Comparison of ENCODE assay signal across 10 cellular contexts in the genomic region with DNA sequence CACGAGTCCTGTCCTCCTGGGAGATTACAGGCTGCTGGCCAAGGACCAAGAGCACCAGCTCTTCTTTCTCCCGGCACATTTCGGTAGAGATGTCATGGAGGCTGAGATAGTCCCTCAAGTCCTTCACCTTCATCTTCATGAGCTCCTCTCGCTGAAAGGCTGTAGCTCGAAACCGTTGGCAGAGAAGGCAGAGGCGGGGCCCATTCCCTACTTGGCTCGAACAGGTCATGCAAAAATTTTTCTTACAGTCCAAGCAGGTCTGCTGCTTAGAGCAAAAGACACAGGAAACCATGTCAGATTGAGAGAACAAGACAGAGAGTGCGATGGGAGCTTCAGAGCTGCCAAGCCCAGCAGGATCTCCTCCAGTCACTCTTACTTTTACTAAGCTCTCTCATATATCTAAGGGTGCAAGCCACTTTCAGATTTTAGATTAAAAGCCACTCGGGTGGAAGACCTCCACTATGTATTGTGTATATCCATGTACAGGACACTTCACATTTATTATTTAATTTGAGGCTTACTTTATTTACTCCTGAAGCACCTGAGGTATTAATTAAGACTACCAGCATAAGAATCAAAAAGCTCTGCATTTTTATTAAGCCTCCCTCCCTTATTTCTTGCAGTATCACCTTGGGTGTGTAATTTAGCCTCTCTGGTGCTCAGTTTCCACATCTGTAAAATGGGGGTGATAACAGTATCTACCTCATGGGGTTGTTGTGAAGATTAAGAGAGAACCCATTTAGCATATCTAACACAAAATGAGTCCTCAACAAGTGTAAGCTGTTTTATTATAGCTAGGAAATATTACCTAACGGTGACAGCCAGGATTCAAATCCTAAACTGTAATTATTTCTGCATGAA. TPM values are rescaled to one million over a fixed set of nuclear protein-coding genes. Genes with fewer than 3 reads are reported as not detected.
DNase-seq lines count a peak whose midpoint lies in the region; ATAC-seq, FAIRE-seq and TF ChIP-seq lines count a peak whose summit lies in the region.
"Had no signal": no experiment of that assay in that cellular context is flagged by ENCODE, and none has a peak within 500 bp of the region (broad histone marks: within the 10 kb centered on the region; RNA-seq: fewer than 3 reads in every experiment).

No MANE protein-coding gene starts in this region.

- CTCF ChIA-PET in activated naive CD4-positive, alpha-beta T cell treated with anti-CD3 and anti-CD28 coated beads for 36 hours (lab: Charles Lee) = interaction anchor here (0.7 to 2.4 kb wide), 9 partner anchors 7 to 98 kb away, joined by 3 to 15 read pairs (median 5); no protein-coding TSS in a partner anchor
- CTCF ChIA-PET in K562 (lab: Yijun Ruan, JAX; ENCODE audit: low intra/inter-chr PET ratio) = no interaction called here

- no peaks in the 10 kb centered on the region for H3K4me1 ChIP-seq in K562 (replicated peaks in 1 of 2; ENCODE audit: control insufficient read depth in 2 of 2, insufficient read depth in 2 of 2, low read length in 2 of 2)
- H3K4me1 ChIP-seq in mesodermal cell (ENCODE audit: control insufficient read depth, insufficient read depth, low read length, poor library complexity, severe bottlenecking) = peaks cover 20% of the 10 kb centered on the region
- H3K4me1 ChIP-seq in tibial nerve = peaks cover 0 to 21% (median 3%) of the 10 kb centered on the region in 4 donors

- in situ Hi-C loops in K562 (cut with MboI) = no loop called here

- 69% methylated on average over 11 of the region's 11 CpGs for WGBS in K562 (ENCODE audit: insufficient coverage, low coverage, missing lambda C conversion rate)
- 89 to 92% methylated on average over 9 of the region's 11 CpGs for WGBS in mesodermal cell (ENCODE audit: insufficient coverage in 2 of 2), 2 experiments
- 86 to 93% methylated on average over 11 of the region's 11 CpGs for WGBS in tibial nerve, 2 donors

- H3K9me3 Mint-ChIP-seq in activated naive CD4-positive, alpha-beta T cell treated with anti-CD3 and anti-CD28 coated beads for 36 hours = no peaks in the 10 kb centered on the region
- H3K9me3 Mint-ChIP-seq: H9 had no signal

- ATAC-seq in K562 (no peak), HG03565 (IDR thresholded peaks at IDR 0.05; ENCODE audit: unreplicated experiment) (no peak), HG03442 (IDR thresholded peaks at IDR 0.05; ENCODE audit: unreplicated experiment) (no peak)

- H3K27ac ChIP-seq in K562 (ENCODE audit: extremely low read depth, low read depth, low read length) = no peak overlapping the region
- H3K27ac ChIP-seq in mesodermal cell (ENCODE audit: low read depth, low read length, severe bottlenecking) = peak overlapping the region; percentile 95
- H3K27ac ChIP-seq in tibial nerve = peak overlapping the region; percentile 28 to 85 (median 58)

- H4K20me1 ChIP-seq in K562 (replicated peaks; ENCODE audit: control insufficient read depth, insufficient read depth, low read length) = no peaks in the 10 kb centered on the region

- no peaks in the 10 kb centered on the region for H3K79me2 ChIP-seq in K562 (ENCODE audit: control insufficient read depth, insufficient read depth, low read length)

- TF ChIP-seq RAD21 in K562 (CRISPR knock-in tag; conservative IDR thresholded peaks at IDR 0.05 in 1 of 2, IDR thresholded peaks at IDR 0.05 in 1 of 2) = no peak

- H3K9ac ChIP-seq in K562 (ENCODE audit: insufficient read depth in 1 of 2, low read depth in 2 of 2, low read length in 2 of 2) = 0 out of 4 replicates have a peak overlapping the region, but pooled peaks of 1 of the 2 experiments have one; percentile 50

- BruUV-seq in K562 (replicated peaks; lab: Mats Ljungman, UMichigan) = no TSS peak

- no peak for DNase-seq in activated naive CD4-positive, alpha-beta T cell treated with anti-CD3 and anti-CD28 coated beads for 36 hours
- DNase-seq in activated naive CD4-positive, alpha-beta T cell (lab: John Stamatoyannopoulos, UW) = no peak
- no peak for DNase-seq in K562 (ENCODE audit: extremely low read depth in 1 of 4, low spot score in 3 of 4)
- DNase-seq in tibial nerve (ENCODE audit: low spot score in 2 of 2) = no peak
- DNase-seq in urothelium cell line (ENCODE audit: low spot score) = no peak
- DNase-seq: H9 had no signal

- H3K9me1 ChIP-seq in K562 (ENCODE audit: control insufficient read depth, insufficient read depth, low read length) = no peaks in the 10 kb centered on the region

- H3K4me3 ChIP-seq in K562 = no peak overlapping the region
- H3K4me3 ChIP-seq in mesodermal cell (ENCODE audit: extremely low read depth, insufficient read depth, low read length, poor library complexity, severe bottlenecking) = no peak overlapping the region
- no peak overlapping the region for H3K4me3 ChIP-seq in tibial nerve
- H3K4me3 ChIP-seq: adrenal gland had no signal

- H3K36me3 ChIP-seq in K562 (ENCODE audit: control insufficient read depth, insufficient read depth, low read length) = peaks cover 19% of the 10 kb centered on the region; the same call in 2 of the 3 replicates
- H3K36me3 ChIP-seq in mesodermal cell (ENCODE audit: control insufficient read depth, insufficient read depth, low read length) = peaks cover 28% of the 10 kb centered on the region
- peaks cover 0 to 49% (median 3%) of the 10 kb centered on the region in 3 donors for H3K36me3 ChIP-seq in tibial nerve

- peaks cover 35% of the 10 kb centered on the region for H3K4me1 Mint-ChIP-seq in activated naive CD4-positive, alpha-beta T cell treated with anti-CD3 and anti-CD28 coated beads for 36 hours (ENCODE audit: low read depth)
- H3K4me1 Mint-ChIP-seq: H9 had no signal

- POLR2A ChIA-PET in K562 (lab: Yijun Ruan, JAX) = interaction anchor here (0.9 to 1.2 kb wide), 2 partner anchors 10 to 19 kb away, joined by 3 read pairs; no protein-coding TSS in a partner anchor

- H3K27me3 ChIP-seq in K562 (ENCODE audit: control insufficient read depth in 2 of 2, insufficient read depth in 2 of 2, low read length in 2 of 2) (no peaks in the 10 kb centered on the region), tibial nerve (no peaks in the 10 kb centered on the region)
- H3K27me3 ChIP-seq: adrenal gland had no signal

- intact Hi-C loops in activated naive CD4-positive, alpha-beta T cell treated with anti-CD3 and anti-CD28 coated beads for 36 hours (cut with micrococcal nuclease) = loop anchor here (1.0 to 5.0 kb wide), 3 partner anchors 42 to 221 kb away; a partner anchor contains a TSS
- intact Hi-C loops in K562 (cut with micrococcal nuclease) = no loop called here

- FAIRE-seq in K562 (lab: Jason Lieb, UNC) (no peak), urothelium cell line (lab: Jason Lieb, UNC) (no peak)

- peaks cover 2% of the 10 kb centered on the region for H3K36me3 Mint-ChIP-seq in activated naive CD4-positive, alpha-beta T cell treated with anti-CD3 and anti-CD28 coated beads for 36 hours (ENCODE audit: low read depth)

- peak overlapping the region; percentile 98 for H3K27ac Mint-ChIP-seq in activated naive CD4-positive, alpha-beta T cell treated with anti-CD3 and anti-CD28 coated beads for 36 hours

- TF ChIP-seq CTCF in K562 (IDR thresholded peaks at IDR 0.05 in 2 of 3, conservative IDR thresholded peaks at IDR 0.05 in 1 of 3; ENCODE audit: insufficient read depth in 2 of 3, low read depth in 1 of 3, low read length in 3 of 3) (no peak), tibial nerve (IDR thresholded peaks at IDR 0.05) (no peak)

- no peaks in the 10 kb centered on the region for H3K27me3 Mint-ChIP-seq in activated naive CD4-positive, alpha-beta T cell treated with anti-CD3 and anti-CD28 coated beads for 36 hours (ENCODE audit: low read depth)

- TF ChIP-seq POLR2A in K562 (conservative IDR thresholded peaks at IDR 0.05) (no peak), tibial nerve (IDR thresholded peaks at IDR 0.05) (no peak)

- no peaks in the 10 kb centered on the region for H3K9me3 ChIP-seq in K562 (replicated peaks; ENCODE audit: control insufficient read depth, insufficient read depth, low read depth, low read length)
- no peaks in the 10 kb centered on the region for H3K9me3 ChIP-seq in mesodermal cell (ENCODE audit: control insufficient read depth, low read length)
- no peaks in the 10 kb centered on the region for H3K9me3 ChIP-seq in tibial nerve
- H3K9me3 ChIP-seq: adrenal gland had no signal

- no peak overlapping the region for H3K4me2 ChIP-seq in K562 (ENCODE audit: insufficient read depth, low read length)

- peak overlapping the region; percentile 81 for H3K4me3 Mint-ChIP-seq in activated naive CD4-positive, alpha-beta T cell treated with anti-CD3 and anti-CD28 coated beads for 36 hours
- H3K4me3 Mint-ChIP-seq: H9 had no signal

- no peak overlapping the region for H2AFZ ChIP-seq in K562 (ENCODE audit: low read depth, low read length)

- TF ChIP-seq EP300 in K562 (IDR thresholded peaks at IDR 0.05; ENCODE audit: low read length) = no peak
- no peak for TF ChIP-seq EP300 in tibial nerve (IDR thresholded peaks at IDR 0.05)

RNA-seq across cellular contexts. Expression of a gene that starts 41.4 kb away (rescaled TPM):
- total RNA-seq in activated naive CD4-positive, alpha-beta T cell treated with anti-CD3 and anti-CD28 coated beads for 36 hours = 10 to 100 TPM; 47.3 to 47.5 TPM
- total RNA-seq in K562 (2011; cell fraction: chromatin; rRNA removed; ENCODE audit: low replicate concordance) = 259 and 365 TPM in 2 replicates
- total RNA-seq in K562 (2011; cell fraction: nucleolus; rRNA removed) = 160 and 166 TPM in 2 replicates
- 160 and 180 TPM in 2 replicates for total RNA-seq in K562 (2011; cell fraction: nucleoplasm; rRNA removed)
- total RNA-seq in K562 (2014; rRNA removed) = 64.1 and 75.0 TPM in 2 replicates
- total RNA-seq in K562 (2014; rRNA removed; fragmentation: Illumina TruSeq; extraction: Trizol) = 36.8 and 42.5 TPM in 2 replicates
- total RNA-seq in K562 (2015; rRNA removed; fragmentation: Illumina TruSeq; extraction: Trizol) = 33.4 and 38.4 TPM in 2 replicates
- total RNA-seq in K562 (2021) = 55.4 and 55.6 TPM in 2 replicates
- polyA plus RNA-seq in K562 (2011; rRNA removed) = 50.6 and 68.2 TPM in 2 replicates
- 45.2 and 57.5 TPM in 2 replicates for polyA plus RNA-seq in K562 (2011; cell fraction: cytosol; rRNA removed)
- polyA plus RNA-seq in K562 (2011; cell fraction: nucleus; rRNA removed) = 127 and 136 TPM in 2 replicates
- 28.5 and 36.8 TPM in 2 replicates for polyA plus RNA-seq in K562 (2012)
- 40.3 and 43.0 TPM in 2 replicates for polyA plus RNA-seq in K562 (2014; fragmentation: Illumina TruSeq; extraction: Trizol)
- polyA plus RNA-seq in K562 (2014; fragmentation: Nextera tagmentation; extraction: Ambion mirVana) = 10 to 100 TPM in 1 of 2 experiments, 1 to 10 TPM in 1; 7.6 to 21.5 TPM
- polyA plus RNA-seq in K562 (2014; rRNA removed) = 52.3 and 54.3 TPM in 2 replicates
- 87.1 and 136 TPM in 2 replicates for polyA minus RNA-seq in K562 (2011; rRNA and poly(A)+ RNA removed)
- 46.8 and 65.5 TPM in 2 replicates for polyA minus RNA-seq in K562 (2011; cell fraction: cytosol; rRNA and poly(A)+ RNA removed)
- 72.2 and 106 TPM in 2 replicates for polyA minus RNA-seq in K562 (2011; cell fraction: nucleus; rRNA and poly(A)+ RNA removed)
- 39.5 TPM for polyA plus RNA-seq in mesodermal cell (2013, experiment 1 of 2)
- polyA plus RNA-seq in mesodermal cell (2013, experiment 2 of 2) = 27.2 TPM
- total RNA-seq in tibial nerve = 10 to 100 TPM; 15.3 to 42.6 (median 37.0) TPM

RNA-seq across cellular contexts. Expression of a gene that starts 41.8 kb away (rescaled TPM):
- total RNA-seq in activated naive CD4-positive, alpha-beta T cell treated with anti-CD3 and anti-CD28 coated beads for 36 hours = 10 to 100 TPM; 17.8 to 18.2 TPM
- 11.5 and 14.4 TPM in 2 replicates for total RNA-seq in K562 (2011; cell fraction: chromatin; rRNA removed; ENCODE audit: low replicate concordance)
- 9.2 and 10.5 TPM in 2 replicates for total RNA-seq in K562 (2011; cell fraction: nucleolus; rRNA removed)
- 11.7 and 23.2 TPM in 2 replicates for total RNA-seq in K562 (2011; cell fraction: nucleoplasm; rRNA removed)
- 12.7 and 16.4 TPM in 2 replicates for total RNA-seq in K562 (2014; rRNA removed)
- total RNA-seq in K562 (2014; rRNA removed; fragmentation: Illumina TruSeq; extraction: Trizol) = 12.5 and 12.8 TPM in 2 replicates
- 12.4 and 12.5 TPM in 2 replicates for total RNA-seq in K562 (2015; rRNA removed; fragmentation: Illumina TruSeq; extraction: Trizol)
- total RNA-seq in K562 (2021) = 18.1 and 19.3 TPM in 2 replicates
- polyA plus RNA-seq in K562 (2011; rRNA removed) = 11.9 and 15.9 TPM in 2 replicates
- 12.4 and 14.9 TPM in 2 replicates for polyA plus RNA-seq in K562 (2011; cell fraction: cytosol; rRNA removed)
- 4.3 and 7.3 TPM in 2 replicates for polyA plus RNA-seq in K562 (2011; cell fraction: nucleus; rRNA removed)
- 11.4 and 12.5 TPM in 2 replicates for polyA plus RNA-seq in K562 (2012)
- polyA plus RNA-seq in K562 (2014; fragmentation: Illumina TruSeq; extraction: Trizol) = 13.7 and 13.9 TPM in 2 replicates
- polyA plus RNA-seq in K562 (2014; fragmentation: Nextera tagmentation; extraction: Ambion mirVana) = 1 to 10 TPM; 3.4 to 3.7 TPM
- 9.2 and 9.6 TPM in 2 replicates for polyA plus RNA-seq in K562 (2014; rRNA removed)
- 21.2 and 39.4 TPM in 2 replicates for polyA minus RNA-seq in K562 (2011; rRNA and poly(A)+ RNA removed)
- 16.7 and 19.7 TPM in 2 replicates for polyA minus RNA-seq in K562 (2011; cell fraction: cytosol; rRNA and poly(A)+ RNA removed)
- polyA minus RNA-seq in K562 (2011; cell fraction: nucleus; rRNA and poly(A)+ RNA removed) = 3.3 and 3.5 TPM in 2 replicates
- polyA plus RNA-seq in mesodermal cell (2013, experiment 1 of 2) = 13.7 TPM
- 9.5 TPM for polyA plus RNA-seq in mesodermal cell (2013, experiment 2 of 2)
- total RNA-seq in tibial nerve = 10 to 100 TPM; 10.8 to 41.3 (median 17.2) TPM
